Comparison of ENCODE assay signal across 22 cellular contexts in genomic region chr3:104987859-104988258, GRCh38.
DNase-seq lines count a peak whose midpoint lies in the region; TF ChIP-seq lines count a peak whose summit lies in the region.
"Had no signal": no experiment of that assay in that cellular context is flagged by ENCODE, and none has a peak within 500 bp of the region (broad histone marks: within the 10 kb centered on the region; RNA-seq: fewer than 3 reads in every experiment).

No MANE protein-coding gene starts in this region.

- no peak overlapping the region for H3K27ac ChIP-seq in osteoblast (ENCODE audit: low read depth, low read length)
- H3K27ac ChIP-seq: epithelial cell of prostate, gastroesophageal sphincter, neutrophil, SJCRH30, spleen, transverse colon had no signal

- no peak for DNase-seq in GM13977 (ENCODE audit: low spot score)
- DNase-seq in cardiac fibroblast (ENCODE audit: low read depth in 2 of 2): peak; percentile 2 to 16
- no peak for DNase-seq in osteoblast (ENCODE audit: insufficient read length, low spot score, missing footprints)
- DNase-seq in anterior cingulate cortex (lab: John Stamatoyannopoulos, UW): no peak
- DNase-seq in NCI-H2196 treated with DMSO at 0.1 percent for 48 hours (lab: John Stamatoyannopoulos, UW; ENCODE audit: unreplicated experiment): no peak
- DNase-seq in NCI-H510A (lab: John Stamatoyannopoulos, UW): no peak
- DNase-seq: activated CD4-positive, alpha-beta memory T cell treated with anti-CD3 and anti-CD28 coated beads for 36 hours; activated gamma-delta T cell; NCI-H1436 treated with DMSO at 0.1 percent for 48 hours; NCI-H748 treated with DMSO at 0.1 percent for 48 hours; OCI-M1; SJCRH30; spleen; stimulated activated CD4-positive, alpha-beta T cell treated with anti-CD3 and anti-CD28 coated beads, Interleukin-4, amount 100 ng/mL, for 4 hours; stimulated activated naive CD8-positive, alpha-beta T cell treated with anti-CD3 and anti-CD28 coated beads, Interleukin-15, amount 100 ng/mL, for 72 hours; T-helper 2 cell; transverse colon had no signal

- H3K79me2 ChIP-seq in osteoblast (ENCODE audit: insufficient read depth, low read length): no peaks in the 10 kb centered on the region

- in situ Hi-C loops in GM13977 (cut with MboI; ENCODE audit: low pct_unique_long_range_greater_than_20kb, low sequenced_read_pairs, unreplicated experiment): no loop called here

- no peaks in the 10 kb centered on the region for H3K9me3 ChIP-seq in osteoblast (ENCODE audit: low read depth, low read length)
- H3K9me3 ChIP-seq: gastroesophageal sphincter, neutrophil, SJCRH30, spleen, transverse colon had no signal

- H3K36me3 ChIP-seq in osteoblast (ENCODE audit: insufficient read depth, low read length): no peaks in the 10 kb centered on the region
- H3K36me3 ChIP-seq: gastroesophageal sphincter, neutrophil, SJCRH30, spleen, transverse colon had no signal

- peak; percentile 21 for TF ChIP-seq CTCF in GM13977 (IDR thresholded peaks at IDR 0.05; ENCODE audit: extremely low read depth, insufficient read depth, missing control alignments)
- peak; percentile 36; the same call in 1 of the 2 replicates for TF ChIP-seq CTCF in LNCAP (IDR thresholded peaks at IDR 0.05)
- TF ChIP-seq CTCF in cardiac fibroblast (IDR thresholded peaks at IDR 0.05; ENCODE audit: low read depth, low read length): no peak
- peak; percentile 28 for TF ChIP-seq CTCF in osteoblast (IDR thresholded peaks at IDR 0.05; ENCODE audit: extremely low read depth, low read depth, low read length)

- no peak overlapping the region for H3K4me3 ChIP-seq in cardiac fibroblast (replicated peaks in 1 of 2; ENCODE audit: low read depth in 2 of 2, low read length in 2 of 2)
- H3K4me3 ChIP-seq in osteoblast (ENCODE audit: insufficient read depth, low read length): no peak overlapping the region
- H3K4me3 ChIP-seq: gastroesophageal sphincter, lung, SJCRH30, spleen, transverse colon had no signal

- no peaks in the 10 kb centered on the region for H4K20me1 ChIP-seq in osteoblast (ENCODE audit: insufficient read depth, low read length)

- H3K27me3 ChIP-seq in osteoblast (ENCODE audit: insufficient read depth, low read length): no peaks in the 10 kb centered on the region
- H3K27me3 ChIP-seq: gastroesophageal sphincter, neutrophil, SJCRH30, spleen, transverse colon had no signal

- H3K4me2 ChIP-seq in osteoblast (ENCODE audit: insufficient read depth, low read length): no peak overlapping the region

- H3K4me1 ChIP-seq in osteoblast (ENCODE audit: insufficient read depth, low read length): no peaks in the 10 kb centered on the region
- H3K4me1 ChIP-seq: gastroesophageal sphincter, SJCRH30, spleen, transverse colon had no signal

- H2AFZ ChIP-seq in osteoblast (ENCODE audit: low read length): no peak overlapping the region

Comparison
In these comparisons a context has a peak if more than half of its experiments do, and no peak if none do; other contexts are left out.
1. DNase-seq: peak in cardiac fibroblast (2 of 2); none in GM13977 (single experiment), osteoblast (single experiment), anterior cingulate cortex (0 of 58), NCI-H2196 treated with DMSO at 0.1 percent for 48 hours (single experiment) and NCI-H510A (single experiment).